Comparison of ENCODE assay signal across 14 cellular contexts in genomic region chr10:133526957-133527588, GRCh38. TPM values are rescaled to one million over a fixed set of nuclear protein-coding genes. Genes with fewer than 3 reads are reported as not detected.
DNase-seq lines count a peak whose midpoint lies in the region; TF ChIP-seq lines count a peak whose summit lies in the region.
"Had no signal": no experiment of that assay in that cellular context is flagged by ENCODE, and none has a peak within 500 bp of the region (broad histone marks: within the 10 kb centered on the region; RNA-seq: fewer than 3 reads in every experiment).

CYP2E1 (plus strand) TSS chr10:133527363; CDS start chr10:133527396, 33 bp downstream.

- peaks cover 3% of the 10 kb centered on the region for H3K4me1 ChIP-seq in osteoblast (ENCODE audit: insufficient read depth, low read length)
- H3K4me1 ChIP-seq: BE2C had no signal

- H3K9me3 ChIP-seq in osteoblast (ENCODE audit: low read depth, low read length): no peaks in the 10 kb centered on the region
- H3K9me3 ChIP-seq: BE2C had no signal

- H3K27me3 Mint-ChIP-seq in T-helper 2 cell treated with Interferon-gamma antibody and Interleukin-4, amounts not matched to agents 5 μg/mL and 100 μg/mL, for 36 hours (ENCODE audit: low read depth): peaks cover 62% of the 10 kb centered on the region

- H3K27ac Mint-ChIP-seq in T-helper 2 cell treated with Interferon-gamma antibody and Interleukin-4, amounts not matched to agents 5 μg/mL and 100 μg/mL, for 36 hours: no peak within 1 kb of the TSS
- H3K27ac Mint-ChIP-seq: activated B cell treated with CpG ODN at 0.5 μM for 24 hours had no signal

- H3K36me3 Mint-ChIP-seq in T-helper 2 cell treated with Interferon-gamma antibody and Interleukin-4, amounts not matched to agents 5 μg/mL and 100 μg/mL, for 36 hours (ENCODE audit: low read depth): no peaks in the 10 kb centered on the region

- H3K36me3 ChIP-seq in H7 (replicated peaks; ENCODE audit: control insufficient read depth, insufficient read depth, low read length) (no peaks in the 10 kb centered on the region), osteoblast (ENCODE audit: insufficient read depth, low read length) (no peaks in the 10 kb centered on the region)
- H3K36me3 ChIP-seq: BE2C had no signal

- TF ChIP-seq CTCF in AG04449 (IDR thresholded peaks at IDR 0.05; ENCODE audit: insufficient read depth, low read length, missing control alignments): no peak
- no peak for TF ChIP-seq CTCF in coronary artery (IDR thresholded peaks at IDR 0.05)
- no peak for TF ChIP-seq CTCF in osteoblast (IDR thresholded peaks at IDR 0.05; ENCODE audit: extremely low read depth, low read depth, low read length)

- H3K4me2 ChIP-seq in osteoblast (ENCODE audit: insufficient read depth, low read length): peak within 1 kb of the TSS; percentile 43

- H3K27me3 ChIP-seq in H7 (ENCODE audit: control insufficient read depth, insufficient read depth, low read length) (no peaks in the 10 kb centered on the region), osteoblast (ENCODE audit: insufficient read depth, low read length) (peaks cover 51% of the 10 kb centered on the region)

- H3K27ac ChIP-seq in coronary artery (no peak within 1 kb of the TSS), osteoblast (ENCODE audit: low read depth, low read length) (no peak within 1 kb of the TSS)

- CTCF ChIA-PET in AG04449 (lab: Yijun Ruan, JAX): no interaction called here

- no peaks in the 10 kb centered on the region for H3K79me2 ChIP-seq in osteoblast (ENCODE audit: insufficient read depth, low read length)

- POLR2A ChIA-PET in AG04449 (lab: Yijun Ruan, JAX): no interaction called here

- H3K4me3 Mint-ChIP-seq in T-helper 2 cell treated with Interferon-gamma antibody and Interleukin-4, amounts not matched to agents 5 μg/mL and 100 μg/mL, for 36 hours: no peak within 1 kb of the TSS
- H3K4me3 Mint-ChIP-seq: activated B cell treated with CpG ODN at 0.5 μM for 24 hours had no signal

- H3K9me3 Mint-ChIP-seq in T-helper 2 cell treated with Interferon-gamma antibody and Interleukin-4, amounts not matched to agents 5 μg/mL and 100 μg/mL, for 36 hours: peaks cover 12% of the 10 kb centered on the region

- no peaks in the 10 kb centered on the region for H4K20me1 ChIP-seq in osteoblast (ENCODE audit: insufficient read depth, low read length)

- H2AFZ ChIP-seq in osteoblast (ENCODE audit: low read length): no peak within 1 kb of the TSS

- peaks cover 12% of the 10 kb centered on the region for H3K4me1 Mint-ChIP-seq in T-helper 2 cell treated with Interferon-gamma antibody and Interleukin-4, amounts not matched to agents 5 μg/mL and 100 μg/mL, for 36 hours (ENCODE audit: low read depth)

- DNase-seq in AG04449 (ENCODE audit: low read depth, low spot score): no peak
- peak; percentile 21 for DNase-seq in H7
- DNase-seq in coronary artery (ENCODE audit: low spot score): no peak
- peak; percentile 63 for DNase-seq in osteoblast (ENCODE audit: insufficient read length, low spot score, missing footprints)
- DNase-seq in Ammon's horn (ENCODE audit: low spot score): no peak
- no peak for DNase-seq in T-helper 2 cell treated with Interferon-gamma antibody and Interleukin-4, amounts not matched to agents 5 μg/mL and 100 μg/mL, for 36 hours (ENCODE audit: low spot score)
- DNase-seq in NCI-H2171 treated with DMSO at 0.1 percent for 48 hours (lab: John Stamatoyannopoulos, UW): no peak
- DNase-seq in NCI-H1092 treated with DMSO at 0.1 percent for 48 hours (lab: John Stamatoyannopoulos, UW): no peak
- DNase-seq: activated B cell treated with CpG ODN at 0.5 μM for 24 hours, activated T-cell treated with anti-CD3 and anti-CD28 coated beads for 4 hours, aorta, BE2C, EL, mesenchymal stem cell had no signal

- H3K4me3 ChIP-seq in AG04449 (ENCODE audit: low read depth, low read length): peak within 1 kb of the TSS; percentile 41
- H3K4me3 ChIP-seq in H7 (ENCODE audit: insufficient read depth, low read depth, low read length): no peak within 1 kb of the TSS
- peak within 1 kb of the TSS; percentile 52 for H3K4me3 ChIP-seq in coronary artery
- H3K4me3 ChIP-seq in osteoblast (ENCODE audit: insufficient read depth, low read length): no peak within 1 kb of the TSS

RNA-seq across cellular contexts. Expression of gene CYP2E1, which starts in this region (rescaled TPM):
- 0.90 and 1.2 TPM in 2 replicates for total RNA-seq in H7 (2014; rRNA removed; shearing (Covaris generic))
- total RNA-seq in osteoblast: 1.5 and 1.8 TPM in 2 replicates

Comparison
In these comparisons a context has a peak if more than half of its experiments do, and no peak if none do; other contexts are left out.
1. DNase-seq: peak in H7 (single experiment) and osteoblast (single experiment); none in AG04449 (single experiment), coronary artery (single experiment), Ammon's horn (single experiment), T-helper 2 cell treated with Interferon-gamma antibody and Interleukin-4, amounts not matched to agents 5 μg/mL and 100 μg/mL, for 36 hours (single experiment), NCI-H2171 treated with DMSO at 0.1 percent for 48 hours (single experiment) and NCI-H1092 treated with DMSO at 0.1 percent for 48 hours (single experiment).
2. H3K4me3 ChIP-seq: peak in AG04449 (single experiment) and coronary artery (single experiment); none in H7 (single experiment) and osteoblast (single experiment).